ENCODE assay signal across 1 cellular context in the genomic region with DNA sequence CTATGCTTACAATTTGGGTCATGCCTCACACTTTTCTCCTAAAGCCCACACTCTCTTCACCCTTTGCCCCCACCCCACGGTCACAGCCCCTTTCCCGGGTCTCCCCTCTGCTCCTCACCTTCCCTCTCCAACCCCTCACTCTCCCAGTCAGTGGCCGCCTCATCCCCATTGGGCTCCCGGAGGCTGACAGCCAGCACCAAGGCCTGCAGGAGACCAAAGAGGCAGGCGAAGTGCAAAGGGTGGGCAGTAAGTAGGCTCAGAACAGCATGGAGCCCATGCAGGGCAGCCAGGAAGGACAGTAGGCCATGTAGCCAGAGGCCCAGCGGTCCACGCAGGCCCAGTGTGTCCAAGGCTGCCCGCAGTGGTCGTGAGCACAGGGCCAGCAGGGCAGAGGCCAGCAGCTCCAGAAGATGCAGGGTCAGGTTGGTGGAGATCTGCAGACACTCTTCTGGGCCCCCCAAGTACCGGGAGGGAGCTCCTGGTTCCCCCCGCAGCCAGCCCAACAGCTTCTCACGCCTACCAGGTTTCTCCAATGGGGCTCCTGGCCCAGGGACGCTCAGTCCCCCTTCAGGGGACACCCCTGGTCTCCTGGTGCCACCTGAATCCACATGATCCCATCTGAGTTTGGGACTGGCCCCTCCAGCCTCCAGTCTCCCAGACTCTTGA.
TF ChIP-seq lines count a peak whose summit lies in the region.

No MANE protein-coding gene starts in this region.

TF ChIP-seq in IMR-90, 13 proteins besides CTCF, POLR2A, EP300 and RAD21:
- TF ChIP-seq ELK1 (IDR thresholded peaks at IDR 0.05; ENCODE audit: borderline replicate concordance, low read depth, low read length) (no peak), MXI1 (IDR thresholded peaks at IDR 0.05; ENCODE audit: borderline replicate concordance, low read depth, low read length) (no peak), FOS (IDR thresholded peaks at IDR 0.05; ENCODE audit: low read depth, low read length) (no peak), RFX5 (IDR thresholded peaks at IDR 0.05; ENCODE audit: low read depth, low read length) (no peak), RCOR1 (IDR thresholded peaks at IDR 0.05; ENCODE audit: insufficient replicate concordance, low read length) (no peak), CEBPB (IDR thresholded peaks at IDR 0.05; ENCODE audit: low read depth, low read length) (no peak), BHLHE40 (IDR thresholded peaks at IDR 0.05; ENCODE audit: low read depth, low read length) (no peak), MAFK (IDR thresholded peaks at IDR 0.05; ENCODE audit: low read depth, low read length) (no peak), NFE2L2 (IDR thresholded peaks at IDR 0.05; ENCODE audit: low read depth, low read length) (no peak), SMC3 (IDR thresholded peaks at IDR 0.05; ENCODE audit: low read depth, low read length) (no peak), CHD1 (IDR thresholded peaks at IDR 0.05; ENCODE audit: low read depth, low read length) (no peak), MAZ (IDR thresholded peaks at IDR 0.05; ENCODE audit: borderline replicate concordance, low read depth, low read length) (no peak)
- TF ChIP-seq, protein P1, sequence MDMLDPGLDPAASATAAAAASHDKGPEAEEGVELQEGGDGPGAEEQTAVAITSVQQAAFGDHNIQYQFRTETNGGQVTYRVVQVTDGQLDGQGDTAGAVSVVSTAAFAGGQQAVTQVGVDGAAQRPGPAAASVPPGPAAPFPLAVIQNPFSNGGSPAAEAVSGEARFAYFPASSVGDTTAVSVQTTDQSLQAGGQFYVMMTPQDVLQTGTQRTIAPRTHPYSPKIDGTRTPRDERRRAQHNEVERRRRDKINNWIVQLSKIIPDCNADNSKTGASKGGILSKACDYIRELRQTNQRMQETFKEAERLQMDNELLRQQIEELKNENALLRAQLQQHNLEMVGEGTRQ (IDR thresholded peaks at IDR 0.05; ENCODE audit: low read depth, low read length): no peak
TF ChIP-seq in IMR-90: peak in this region for 0.
